In the genomic region with DNA sequence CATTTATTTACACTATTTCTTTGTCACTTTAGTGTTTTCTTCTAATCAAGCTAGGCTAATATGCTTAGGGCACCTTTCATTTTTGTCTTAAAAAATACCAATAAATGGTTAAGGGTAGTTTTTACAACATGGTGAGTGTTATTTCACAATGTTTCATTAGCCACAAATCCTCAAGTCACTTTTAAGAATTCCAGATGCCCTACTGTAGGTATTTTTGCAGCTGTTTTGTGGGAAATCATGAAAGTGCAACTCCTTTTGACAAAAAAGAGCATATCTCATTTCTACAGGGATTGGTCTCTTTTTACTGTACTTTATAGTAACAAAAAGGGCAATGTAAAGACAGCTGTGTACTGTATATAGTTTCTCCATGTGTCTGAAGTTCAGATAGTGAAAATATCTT, we compare ENCODE assay signal across 17 cellular contexts.
"Had no signal": no experiment of that assay in that cellular context is flagged by ENCODE, and none has a peak within 500 bp of the region (broad histone marks: within the 10 kb centered on the region; RNA-seq: fewer than 3 reads in every experiment).

No MANE protein-coding gene starts in this region.

- DNase-seq: activated naive CD4-positive, alpha-beta T cell; activated naive CD8-positive, alpha-beta T cell treated with anti-CD3 and anti-CD28 coated beads, Interleukin-2, amount 10 ng/mL, durations not matched to agents 7 days and 5 days; activated T-cell treated with anti-CD3 and anti-CD28 coated beads for 4 hours; cortex of kidney; effector CD8-positive, alpha-beta T cell; left colon; midbrain; naive B cell; retina; stimulated activated CD4-positive, alpha-beta T cell treated with anti-CD3 and anti-CD28 coated beads, Interleukin-4, amount 100 ng/mL, for 24 hours; stimulated activated naive CD4-positive, alpha-beta T cell; T-cell; T1000; transverse colon had no signal

- H3K27me3 ChIP-seq: transverse colon had no signal

- H3K36me3 ChIP-seq: transverse colon had no signal

- H3K4me3 ChIP-seq: lung, skin epidermis, transverse colon had no signal

- H3K9me3 ChIP-seq: transverse colon had no signal

- H3K27ac ChIP-seq: transverse colon had no signal

- ATAC-seq: activated CD4-positive, CD25-positive, alpha-beta regulatory T cell treated with anti-CD3 and anti-CD28 coated beads, Interleukin-2, amount 50 U/mL, for 24 hours; left colon; T-cell had no signal

- H3K4me1 ChIP-seq: transverse colon had no signal
